ENCODE assay signal across 26 cellular contexts in genomic region chr6:139008117-139008516, GRCh38.
"Had no signal": no experiment of that assay in that cellular context is flagged by ENCODE, and none has a peak within 500 bp of the region (broad histone marks: within the 10 kb centered on the region; RNA-seq: fewer than 3 reads in every experiment).

No MANE protein-coding gene starts in this region.

- FAIRE-seq: astrocyte had no signal

- H3K27ac ChIP-seq: body of pancreas, breast epithelium, Peyer's patch, SJSA1 had no signal

- H3K9me3 ChIP-seq: body of pancreas, breast epithelium, Peyer's patch, SJSA1, SK-N-SH had no signal

- H3K4me2 ChIP-seq: SK-N-SH had no signal

- DNase-seq: activated CD4-positive, alpha-beta T cell treated with anti-CD3 and anti-CD28 coated beads, Interleukin-2, amount 10 ng/mL, durations not matched to agents 24 days and 14 days; activated CD4-positive, alpha-beta T cell treated with anti-CD3 and anti-CD28 coated beads, Interleukin-2, amount 50 U/mL, for 4 hours; activated CD8-positive, alpha-beta T cell treated with anti-CD3 and anti-CD28 coated beads for 36 hours; activated gamma-delta T cell; activated naive CD4-positive, alpha-beta T cell treated with Interleukin-2 at 50 U/mL for 16 hours; activated naive CD8-positive, alpha-beta T cell treated with anti-CD3 and anti-CD28 coated beads, Interleukin-2, amount 10 ng/mL, durations not matched to agents 7 days and 5 days; activated T-cell treated with anti-CD3 and anti-CD28 coated beads, Interleukin-2, amount 50 U/mL, for 1 hour; activated T-cell treated with anti-CD3 and anti-CD28 coated beads, Interleukin-2, amount 50 U/mL, for 72 hours; amygdala; body of pancreas; KG1; MM.1S; NCI-H1092; NCI-H1436 treated with DMSO at 0.1 percent for 48 hours; NCI-H1694 treated with DMSO at 0.1 percent for 48 hours; NCI-H2029; NCI-H345; NCI-H524 treated with DMSO at 0.1 percent for 48 hours; PC-3; Peyer's patch; RPMI8226; SHP77 treated with DMSO at 0.1 percent for 48 hours; SK-N-SH had no signal

- H3K4me1 ChIP-seq: body of pancreas, breast epithelium, Peyer's patch, SJSA1 had no signal

- H3K4me3 ChIP-seq: body of pancreas, breast epithelium, Peyer's patch, SJSA1 had no signal

- H3K36me3 ChIP-seq: breast epithelium, Peyer's patch, SJSA1 had no signal

- H3K27me3 ChIP-seq: body of pancreas, breast epithelium, Peyer's patch had no signal

- ATAC-seq: activated CD8-positive, alpha-beta T cell treated with anti-CD3 and anti-CD28 coated beads for 36 hours; activated T-cell treated with anti-CD3 and anti-CD28 coated beads, Interleukin-2, amount 50 U/mL, for 72 hours; body of pancreas; PC-3 had no signal

- H3K9ac ChIP-seq: SK-N-SH had no signal
